ENCODE assay signal across 24 cellular contexts in the genomic region with DNA sequence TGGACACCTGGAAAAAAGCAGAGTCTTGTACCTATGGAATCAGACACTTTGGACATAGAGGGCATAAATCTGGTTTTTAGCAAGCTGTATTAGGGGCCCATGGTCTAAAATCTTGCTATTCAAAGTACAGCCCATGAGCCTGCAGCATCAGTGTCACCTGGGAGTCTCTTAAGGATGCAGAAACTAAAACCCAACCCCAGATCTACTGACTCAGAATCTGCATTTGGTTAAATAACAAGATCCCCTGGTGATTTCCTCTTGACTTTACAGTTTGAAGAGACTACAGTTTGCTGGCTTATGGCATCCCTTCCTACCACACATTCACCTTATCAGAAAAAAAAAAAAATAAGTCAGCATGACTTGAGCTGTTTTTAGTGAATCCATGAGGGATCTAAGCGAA.
DNase-seq lines count a peak whose midpoint lies in the region; ATAC-seq, FAIRE-seq and TF ChIP-seq lines count a peak whose summit lies in the region.
"Had no signal": no experiment of that assay in that cellular context is flagged by ENCODE, and none has a peak within 500 bp of the region (broad histone marks: within the 10 kb centered on the region; RNA-seq: fewer than 3 reads in every experiment).

No MANE protein-coding gene starts in this region.

- H3K79me2 ChIP-seq in GM12878 (ENCODE audit: control insufficient read depth, insufficient read depth, low read length), result no peaks in the 10 kb centered on the region

- no peak for TF ChIP-seq CTCF in GM12878 (IDR thresholded peaks at IDR 0.05 in 2 of 3, conservative IDR thresholded peaks at IDR 0.05 in 1 of 3; ENCODE audit: control insufficient read depth in 2 of 3, extremely low read depth in 1 of 3, insufficient read depth in 1 of 3, low read depth in 3 of 3, low read length in 3 of 3)

- TF ChIP-seq POLR2A in GM12878 (IDR thresholded peaks at IDR 0.05; ENCODE audit: low read depth, low read length), result no peak

- no peak for TF ChIP-seq EP300 in GM12878 (IDR thresholded peaks at IDR 0.05; ENCODE audit: borderline replicate concordance in 1 of 2, control insufficient read depth in 1 of 2, low read depth in 2 of 2, low read length in 2 of 2)

- no peaks in the 10 kb centered on the region for H3K27me3 ChIP-seq in GM12878 (replicated peaks in 1 of 2; ENCODE audit: control insufficient read depth in 2 of 2, insufficient read depth in 2 of 2, low read length in 1 of 2)
- H3K27me3 ChIP-seq: BE2C, BLaER1 had no signal

- no peaks in the 10 kb centered on the region for H4K20me1 ChIP-seq in GM12878 (ENCODE audit: control insufficient read depth, insufficient read depth)
- H4K20me1 ChIP-seq: BLaER1 had no signal

- H3K9me3 ChIP-seq in GM12878 (replicated peaks; ENCODE audit: control insufficient read depth, insufficient read depth, low read length), result no peaks in the 10 kb centered on the region
- H3K9me3 ChIP-seq: BE2C, BLaER1, Caco-2 had no signal

- POLR2A ChIA-PET in GM12878 (lab: Charles Lee), result interaction anchor here (1.0 to 1.6 kb wide), 2 partner anchors 10 to 22 kb away, joined by 3 to 5 read pairs; no protein-coding TSS in a partner anchor

- H2AFZ ChIP-seq in GM12878 (ENCODE audit: control insufficient read depth, low read depth, low read length), result no peak overlapping the region

- in situ Hi-C loops in GM12878 (cut with MboI), result no loop called here

- H3K4me3 ChIP-seq in GM12878, result no peak overlapping the region
- H3K4me3 ChIP-seq: BLaER1 had no signal

- H3K36me3 ChIP-seq in GM12878 (ENCODE audit: control insufficient read depth in 2 of 2, insufficient read depth in 2 of 2, low read length in 1 of 2), result no peaks in the 10 kb centered on the region
- H3K36me3 ChIP-seq: BE2C, BLaER1 had no signal

- no peak overlapping the region for H3K27ac ChIP-seq in GM12878 (ENCODE audit: control insufficient read depth, insufficient read depth)
- H3K27ac ChIP-seq: BLaER1 had no signal

- ATAC-seq in GM18870 (IDR thresholded peaks at IDR 0.05; ENCODE audit: unreplicated experiment) (peak; percentile 44), HG02610 (IDR thresholded peaks at IDR 0.05; ENCODE audit: unreplicated experiment) (peak; percentile 70), HG02884 (IDR thresholded peaks at IDR 0.05; ENCODE audit: unreplicated experiment) (peak; percentile 65), GM12878 (peak; percentile 62), GM18502 (IDR thresholded peaks at IDR 0.05; ENCODE audit: poor library complexity, unreplicated experiment) (no peak), GM19452 (IDR thresholded peaks at IDR 0.05; ENCODE audit: unreplicated experiment) (no peak)

- FAIRE-seq in GM12878 (lab: Jason Lieb, UNC), result no peak
- FAIRE-seq: A204.1, D721Med, G401.6, GM12892, GM19239 had no signal

- SMC1A ChIA-PET in GM12878 (lab: Charles Lee; ENCODE audit: uncharacterized antibody, unreplicated experiment), result interaction anchor here (0.6 to 1.9 kb wide), 3 partner anchors 13 to 400 kb away, joined by 3 to 6 read pairs (median 4); no protein-coding TSS in a partner anchor

- H3K4me1 ChIP-seq in GM12878 (ENCODE audit: control insufficient read depth, insufficient read depth, low read length), result no peaks in the 10 kb centered on the region
- H3K4me1 ChIP-seq: BE2C, BLaER1 had no signal

- no TSS peak for BruUV-seq in GM12878 (replicated peaks; lab: Mats Ljungman, UMichigan)

- RAD21 ChIA-PET in GM12878 (lab: Charles Lee; ENCODE audit: unreplicated experiment), result interaction anchor here (0.6 kb wide), 1 partner anchor 150 kb away, joined by 3 read pairs; no protein-coding TSS in a partner anchor

- no peak overlapping the region for H3K9ac ChIP-seq in GM12878 (ENCODE audit: control insufficient read depth, insufficient read depth, low read length)
- H3K9ac ChIP-seq: BLaER1 had no signal

- intact Hi-C loops in GM12878 (cut with micrococcal nuclease; ENCODE audit: unreplicated experiment), result no loop called here

- 0% methylated on average over 1 of the region's 1 CpG for WGBS in GM12878 (ENCODE audit: insufficient coverage, insufficient replicate concordance, low lambda C conversion rate, missing lambda C conversion rate)

- TF ChIP-seq RAD21 in GM12878 (IDR thresholded peaks at IDR 0.05; ENCODE audit: insufficient read depth, low read depth, low read length), result no peak

- CTCF ChIA-PET in GM12878 (lab: Yijun Ruan, JAX), result no interaction called here

- H3K4me2 ChIP-seq in GM12878 (ENCODE audit: control insufficient read depth, insufficient read depth), result no peak overlapping the region
- H3K4me2 ChIP-seq: BLaER1 had no signal

- DNase-seq in GM12878 (ENCODE audit: low read depth, low spot score) (no peak), T-helper 2 cell (no peak)
- DNase-seq in stimulated activated CD4-positive, alpha-beta T cell treated with anti-CD3 and anti-CD28 coated beads, Interleukin-2, amount 100 ng/mL, for 24 hours, result no peak
- DNase-seq: 8988T; ACHN; BE2C; C1 segment of cervical spinal cord; Caco-2; Calu3; CD4-positive, alpha-beta memory T cell; CD4-positive, CD25-positive, alpha-beta regulatory T cell; DMS79 treated with DMSO at 0.1 percent for 48 hours; GF-D8 had no signal

TF ChIP-seq in GM12878, 131 proteins besides CTCF, POLR2A, EP300 and RAD21:
- TF ChIP-seq, protein P1, sequence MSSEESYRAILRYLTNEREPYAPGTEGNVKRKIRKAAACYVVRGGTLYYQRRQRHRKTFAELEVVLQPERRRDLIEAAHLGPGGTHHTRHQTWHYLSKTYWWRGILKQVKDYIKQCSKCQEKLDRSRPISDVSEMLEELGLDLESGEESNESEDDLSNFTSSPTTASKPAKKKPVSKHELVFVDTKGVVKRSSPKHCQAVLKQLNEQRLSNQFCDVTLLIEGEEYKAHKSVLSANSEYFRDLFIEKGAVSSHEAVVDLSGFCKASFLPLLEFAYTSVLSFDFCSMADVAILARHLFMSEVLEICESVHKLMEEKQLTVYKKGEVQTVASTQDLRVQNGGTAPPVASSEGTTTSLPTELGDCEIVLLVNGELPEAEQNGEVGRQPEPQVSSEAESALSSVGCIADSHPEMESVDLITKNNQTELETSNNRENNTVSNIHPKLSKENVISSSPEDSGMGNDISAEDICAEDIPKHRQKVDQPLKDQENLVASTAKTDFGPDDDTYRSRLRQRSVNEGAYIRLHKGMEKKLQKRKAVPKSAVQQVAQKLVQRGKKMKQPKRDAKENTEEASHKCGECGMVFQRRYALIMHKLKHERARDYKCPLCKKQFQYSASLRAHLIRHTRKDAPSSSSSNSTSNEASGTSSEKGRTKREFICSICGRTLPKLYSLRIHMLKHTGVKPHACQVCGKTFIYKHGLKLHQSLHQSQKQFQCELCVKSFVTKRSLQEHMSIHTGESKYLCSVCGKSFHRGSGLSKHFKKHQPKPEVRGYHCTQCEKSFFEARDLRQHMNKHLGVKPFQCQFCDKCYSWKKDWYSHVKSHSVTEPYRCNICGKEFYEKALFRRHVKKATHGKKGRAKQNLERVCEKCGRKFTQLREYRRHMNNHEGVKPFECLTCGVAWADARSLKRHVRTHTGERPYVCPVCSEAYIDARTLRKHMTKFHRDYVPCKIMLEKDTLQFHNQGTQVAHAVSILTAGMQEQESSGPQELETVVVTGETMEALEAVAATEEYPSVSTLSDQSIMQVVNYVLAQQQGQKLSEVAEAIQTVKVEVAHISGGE (CRISPR knock-in tag; IDR thresholded peaks at IDR 0.05), result no peak
- TF ChIP-seq SREBF2 (IDR thresholded peaks at IDR 0.05; ENCODE audit: low read length) (no peak), RB1 (IDR thresholded peaks at IDR 0.05; ENCODE audit: borderline replicate concordance) (no peak), LARP7 (IDR thresholded peaks at IDR 0.05) (no peak), PAX8 (IDR thresholded peaks at IDR 0.05) (no peak)
- TF ChIP-seq, protein P2, sequence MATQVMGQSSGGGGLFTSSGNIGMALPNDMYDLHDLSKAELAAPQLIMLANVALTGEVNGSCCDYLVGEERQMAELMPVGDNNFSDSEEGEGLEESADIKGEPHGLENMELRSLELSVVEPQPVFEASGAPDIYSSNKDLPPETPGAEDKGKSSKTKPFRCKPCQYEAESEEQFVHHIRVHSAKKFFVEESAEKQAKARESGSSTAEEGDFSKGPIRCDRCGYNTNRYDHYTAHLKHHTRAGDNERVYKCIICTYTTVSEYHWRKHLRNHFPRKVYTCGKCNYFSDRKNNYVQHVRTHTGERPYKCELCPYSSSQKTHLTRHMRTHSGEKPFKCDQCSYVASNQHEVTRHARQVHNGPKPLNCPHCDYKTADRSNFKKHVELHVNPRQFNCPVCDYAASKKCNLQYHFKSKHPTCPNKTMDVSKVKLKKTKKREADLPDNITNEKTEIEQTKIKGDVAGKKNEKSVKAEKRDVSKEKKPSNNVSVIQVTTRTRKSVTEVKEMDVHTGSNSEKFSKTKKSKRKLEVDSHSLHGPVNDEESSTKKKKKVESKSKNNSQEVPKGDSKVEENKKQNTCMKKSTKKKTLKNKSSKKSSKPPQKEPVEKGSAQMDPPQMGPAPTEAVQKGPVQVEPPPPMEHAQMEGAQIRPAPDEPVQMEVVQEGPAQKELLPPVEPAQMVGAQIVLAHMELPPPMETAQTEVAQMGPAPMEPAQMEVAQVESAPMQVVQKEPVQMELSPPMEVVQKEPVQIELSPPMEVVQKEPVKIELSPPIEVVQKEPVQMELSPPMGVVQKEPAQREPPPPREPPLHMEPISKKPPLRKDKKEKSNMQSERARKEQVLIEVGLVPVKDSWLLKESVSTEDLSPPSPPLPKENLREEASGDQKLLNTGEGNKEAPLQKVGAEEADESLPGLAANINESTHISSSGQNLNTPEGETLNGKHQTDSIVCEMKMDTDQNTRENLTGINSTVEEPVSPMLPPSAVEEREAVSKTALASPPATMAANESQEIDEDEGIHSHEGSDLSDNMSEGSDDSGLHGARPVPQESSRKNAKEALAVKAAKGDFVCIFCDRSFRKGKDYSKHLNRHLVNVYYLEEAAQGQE (IDR thresholded peaks at IDR 0.05; ENCODE audit: low read depth, low read length), result no peak

Comparison
In these comparisons a context has a peak if more than half of its experiments do, and no peak if none do; other contexts are left out.
1. ATAC-seq: peak in GM18870 (single experiment), HG02610 (single experiment), HG02884 (single experiment) and GM12878 (single experiment); none in GM18502 (single experiment) and GM19452 (single experiment).